28 cellular contexts compared by ENCODE assay signal in the genomic region with DNA sequence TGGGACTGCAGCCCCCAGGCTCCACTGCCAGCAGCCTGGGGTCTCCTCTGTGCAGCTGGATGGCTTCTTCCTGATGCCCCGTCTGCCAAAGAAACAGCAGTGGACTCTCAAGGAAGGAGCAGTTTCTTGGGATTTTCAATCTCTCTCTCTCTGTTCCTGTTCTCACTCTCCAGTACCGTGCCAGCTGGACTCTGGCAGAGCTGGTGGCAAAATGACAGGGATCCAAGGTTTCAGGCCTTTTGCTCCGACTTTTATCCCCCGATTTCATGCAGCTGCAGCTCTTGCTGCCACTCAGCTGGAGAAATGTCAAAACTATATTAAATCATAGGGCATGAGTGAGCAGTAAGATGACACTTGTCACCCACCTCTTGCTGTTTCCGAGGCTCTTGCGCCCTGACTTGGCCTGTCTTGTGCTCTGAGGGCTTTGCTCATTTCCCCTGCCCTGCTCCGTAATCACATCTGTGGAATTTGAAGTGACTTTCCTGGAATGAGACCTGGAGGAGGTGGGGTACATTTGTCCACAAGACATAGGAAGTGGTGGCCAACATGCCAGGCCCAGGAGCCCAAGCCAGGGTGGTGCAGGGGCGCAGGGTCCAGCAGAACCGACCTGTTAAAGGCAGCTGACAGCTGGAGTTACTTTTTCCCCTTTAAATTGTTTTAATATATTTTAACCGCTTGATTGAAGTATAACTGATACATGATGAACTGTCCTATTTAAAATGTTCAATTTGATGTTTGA.
DNase-seq lines count a peak whose midpoint lies in the region; ATAC-seq and TF ChIP-seq lines count a peak whose summit lies in the region.
"Had no signal": no experiment of that assay in that cellular context is flagged by ENCODE, and none has a peak within 500 bp of the region (broad histone marks: within the 10 kb centered on the region; RNA-seq: fewer than 3 reads in every experiment).

No MANE protein-coding gene starts in this region.

- H3K9ac ChIP-seq in endodermal cell (ENCODE audit: extremely low read depth, low read length, poor library complexity, severe bottlenecking) (no peak overlapping the region), parathyroid adenoma (no peak overlapping the region)
- H3K9ac ChIP-seq: BLaER1 treated with 17β-estradiol and CSF1 and Interleukin-3, amounts not matched to agents 10 nM and 100 nM; KMS-11 had no signal

- no peak overlapping the region for H3K27ac ChIP-seq in endodermal cell (ENCODE audit: low read depth, low read length)
- H3K27ac ChIP-seq in parathyroid adenoma = no peak overlapping the region
- H3K27ac ChIP-seq: BLaER1 treated with 17β-estradiol and CSF1 and Interleukin-3, amounts not matched to agents 10 nM and 100 nM; dorsolateral prefrontal cortex; KMS-11; psoas muscle; SJSA1; transverse colon; WERI-Rb-1 had no signal

- no peaks in the 10 kb centered on the region for H3K4me1 ChIP-seq in endodermal cell (ENCODE audit: control insufficient read depth, insufficient read depth, low read length)
- no peaks in the 10 kb centered on the region for H3K4me1 ChIP-seq in parathyroid adenoma
- H3K4me1 ChIP-seq: HAP-1, SJSA1, transverse colon had no signal

- no peaks in the 10 kb centered on the region for H3K79me2 ChIP-seq in parathyroid adenoma

- 81 to 90% methylated on average over 3 to 9 of the region's 10 CpGs for WGBS in endodermal cell (ENCODE audit: insufficient coverage in 1 of 2, insufficient read length in 1 of 2), 2 experiments

- no peak overlapping the region for H3K27ac Mint-ChIP-seq in endodermal cell
- H3K27ac Mint-ChIP-seq: activated naive CD8-positive, alpha-beta T cell treated with anti-CD3 and anti-CD28 coated beads, Interleukin-2, amount 50 U/mL, for 24 hours; nephron progenitor cell had no signal

- H3K4me3 Mint-ChIP-seq in endodermal cell = no peak overlapping the region
- H3K4me3 Mint-ChIP-seq: activated naive CD8-positive, alpha-beta T cell treated with anti-CD3 and anti-CD28 coated beads, Interleukin-2, amount 50 U/mL, for 24 hours; central memory CD8-positive, alpha-beta T cell; nephron progenitor cell had no signal

- DNase-seq in D341Med (ENCODE audit: low spot score) (peak; percentile 3), DMS79 treated with DMSO at 0.1 percent for 48 hours (lab: John Stamatoyannopoulos, UW) (peak; percentile 76), endodermal cell (peak; percentile 28), globus pallidus (ENCODE audit: low spot score) (no peak), mucosa of gallbladder (ENCODE audit: low spot score) (no peak)
- DNase-seq: activated CD4-positive, alpha-beta T cell treated with anti-CD3 and anti-CD28 coated beads for 48 hours; activated naive CD4-positive, alpha-beta T cell; activated naive CD8-positive, alpha-beta T cell treated with anti-CD3 and anti-CD28 coated beads, Interleukin-2, amount 50 U/mL, for 24 hours; activated T-cell treated with anti-CD3 and anti-CD28 coated beads, Interleukin-2, amount 50 U/mL, for 48 hours; DMS153; dorsolateral prefrontal cortex; foreskin melanocyte; mammary epithelial cell; NCI-H82; nephron progenitor cell; psoas muscle; RPMI8226; stimulated activated CD4-positive, alpha-beta T cell treated with anti-CD3 and anti-CD28 coated beads, Interleukin-15, amount 100 ng/mL, for 24 hours; stimulated activated CD4-positive, alpha-beta T cell treated with anti-CD3 and anti-CD28 coated beads, Interleukin-4, amount 100 ng/mL, for 4 hours; transverse colon; WERI-Rb-1 had no signal

- ATAC-seq in GM19324 (IDR thresholded peaks at IDR 0.05; ENCODE audit: low FRiP score, unreplicated experiment) = no peak
- ATAC-seq: activated naive CD8-positive, alpha-beta T cell treated with anti-CD3 and anti-CD28 coated beads, Interleukin-2, amount 50 U/mL, for 24 hours had no signal

- peaks cover 2% of the 10 kb centered on the region for H3K27me3 Mint-ChIP-seq in endodermal cell (ENCODE audit: insufficient read depth)

- H3K4me1 Mint-ChIP-seq in endodermal cell = peaks cover 3% of the 10 kb centered on the region
- H3K4me1 Mint-ChIP-seq: activated naive CD8-positive, alpha-beta T cell treated with anti-CD3 and anti-CD28 coated beads, Interleukin-2, amount 50 U/mL, for 24 hours; central memory CD8-positive, alpha-beta T cell; nephron progenitor cell had no signal

- no peak overlapping the region for H3K4me2 ChIP-seq in parathyroid adenoma (ENCODE audit: low read length)
- H3K4me2 ChIP-seq: BLaER1 treated with 17β-estradiol and CSF1 and Interleukin-3, amounts not matched to agents 10 nM and 100 nM; KMS-11 had no signal

- TF ChIP-seq CTCF in endodermal cell (conservative IDR thresholded peaks at IDR 0.05) (no peak), parathyroid adenoma (IDR thresholded peaks at IDR 0.05) (no peak)

- no peaks in the 10 kb centered on the region for H3K9me3 Mint-ChIP-seq in endodermal cell
- H3K9me3 Mint-ChIP-seq: activated naive CD8-positive, alpha-beta T cell treated with anti-CD3 and anti-CD28 coated beads, Interleukin-2, amount 50 U/mL, for 24 hours; central memory CD8-positive, alpha-beta T cell; nephron progenitor cell had no signal

- H3K4me3 ChIP-seq in endodermal cell (ENCODE audit: low read length) (no peak overlapping the region), parathyroid adenoma (ENCODE audit: low read depth, low read length) (no peak overlapping the region)
- H3K4me3 ChIP-seq: BLaER1 treated with 17β-estradiol and CSF1 and Interleukin-3, amounts not matched to agents 10 nM and 100 nM; dorsolateral prefrontal cortex; HAP-1; psoas muscle; SJSA1; transverse colon had no signal

- peak overlapping the region; percentile 20 for H2AFZ ChIP-seq in parathyroid adenoma

- H3K36me3 ChIP-seq in endodermal cell (ENCODE audit: control insufficient read depth, insufficient read depth, low read length) = no peaks in the 10 kb centered on the region
- H3K36me3 ChIP-seq in parathyroid adenoma (ENCODE audit: control insufficient read depth, insufficient read depth, low read length) = no peaks in the 10 kb centered on the region
- H3K36me3 ChIP-seq: BLaER1 treated with 17β-estradiol and CSF1 and Interleukin-3, amounts not matched to agents 10 nM and 100 nM; HAP-1; SJSA1; transverse colon; WERI-Rb-1 had no signal

- H3K9me3 ChIP-seq in endodermal cell (ENCODE audit: control insufficient read depth, low read length) (no peaks in the 10 kb centered on the region), parathyroid adenoma (ENCODE audit: control insufficient read depth, low read length) (no peaks in the 10 kb centered on the region)
- H3K9me3 ChIP-seq: BLaER1 treated with 17β-estradiol and CSF1 and Interleukin-3, amounts not matched to agents 10 nM and 100 nM; HAP-1; psoas muscle; SJSA1; transverse colon had no signal

- no peaks in the 10 kb centered on the region for H3K27me3 ChIP-seq in endodermal cell (ENCODE audit: control insufficient read depth, insufficient read depth, low read length, poor library complexity, severe bottlenecking)
- no peaks in the 10 kb centered on the region for H3K27me3 ChIP-seq in parathyroid adenoma (ENCODE audit: control insufficient read depth, insufficient read depth, low read length)
- H3K27me3 ChIP-seq: BLaER1 treated with 17β-estradiol and CSF1 and Interleukin-3, amounts not matched to agents 10 nM and 100 nM; dorsolateral prefrontal cortex; SJSA1 had no signal

- no peaks in the 10 kb centered on the region for H3K36me3 Mint-ChIP-seq in endodermal cell (ENCODE audit: low read depth)

Comparison
In these comparisons a context has a peak if more than half of its experiments do, and no peak if none do; other contexts are left out.
1. DNase-seq: peak in D341Med (single experiment), DMS79 treated with DMSO at 0.1 percent for 48 hours (single experiment) and endodermal cell (single experiment); none in globus pallidus (single experiment) and mucosa of gallbladder (single experiment).